In genomic region chr17:681738-682137, GRCh38 we compare ENCODE assay signal across 1 cellular context.
TF ChIP-seq lines count a peak whose summit lies in the region.

No MANE protein-coding gene starts in this region.

TF ChIP-seq in WTC11, 78 proteins besides CTCF, POLR2A, EP300 and RAD21 (continued from another document):
- TF ChIP-seq, protein P1, sequence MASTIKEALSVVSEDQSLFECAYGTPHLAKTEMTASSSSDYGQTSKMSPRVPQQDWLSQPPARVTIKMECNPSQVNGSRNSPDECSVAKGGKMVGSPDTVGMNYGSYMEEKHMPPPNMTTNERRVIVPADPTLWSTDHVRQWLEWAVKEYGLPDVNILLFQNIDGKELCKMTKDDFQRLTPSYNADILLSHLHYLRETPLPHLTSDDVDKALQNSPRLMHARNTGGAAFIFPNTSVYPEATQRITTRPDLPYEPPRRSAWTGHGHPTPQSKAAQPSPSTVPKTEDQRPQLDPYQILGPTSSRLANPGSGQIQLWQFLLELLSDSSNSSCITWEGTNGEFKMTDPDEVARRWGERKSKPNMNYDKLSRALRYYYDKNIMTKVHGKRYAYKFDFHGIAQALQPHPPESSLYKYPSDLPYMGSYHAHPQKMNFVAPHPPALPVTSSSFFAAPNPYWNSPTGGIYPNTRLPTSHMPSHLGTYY (CRISPR knock-in tag; IDR thresholded peaks at IDR 0.05) = no peak
- TF ChIP-seq ATF2 (CRISPR knock-in tag; IDR thresholded peaks at IDR 0.05; ENCODE audit: borderline replicate concordance, low read depth) = no peak
- TF ChIP-seq, protein P2, sequence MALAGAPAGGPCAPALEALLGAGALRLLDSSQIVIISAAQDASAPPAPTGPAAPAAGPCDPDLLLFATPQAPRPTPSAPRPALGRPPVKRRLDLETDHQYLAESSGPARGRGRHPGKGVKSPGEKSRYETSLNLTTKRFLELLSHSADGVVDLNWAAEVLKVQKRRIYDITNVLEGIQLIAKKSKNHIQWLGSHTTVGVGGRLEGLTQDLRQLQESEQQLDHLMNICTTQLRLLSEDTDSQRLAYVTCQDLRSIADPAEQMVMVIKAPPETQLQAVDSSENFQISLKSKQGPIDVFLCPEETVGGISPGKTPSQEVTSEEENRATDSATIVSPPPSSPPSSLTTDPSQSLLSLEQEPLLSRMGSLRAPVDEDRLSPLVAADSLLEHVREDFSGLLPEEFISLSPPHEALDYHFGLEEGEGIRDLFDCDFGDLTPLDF (CRISPR knock-in tag; IDR thresholded peaks at IDR 0.05) = no peak
- no peak for TF ChIP-seq CREM (CRISPR knock-in tag; IDR thresholded peaks at IDR 0.05)
- no peak for TF ChIP-seq MXD4 (CRISPR knock-in tag; IDR thresholded peaks at IDR 0.05; ENCODE audit: borderline replicate concordance)
- TF ChIP-seq, protein P3, sequence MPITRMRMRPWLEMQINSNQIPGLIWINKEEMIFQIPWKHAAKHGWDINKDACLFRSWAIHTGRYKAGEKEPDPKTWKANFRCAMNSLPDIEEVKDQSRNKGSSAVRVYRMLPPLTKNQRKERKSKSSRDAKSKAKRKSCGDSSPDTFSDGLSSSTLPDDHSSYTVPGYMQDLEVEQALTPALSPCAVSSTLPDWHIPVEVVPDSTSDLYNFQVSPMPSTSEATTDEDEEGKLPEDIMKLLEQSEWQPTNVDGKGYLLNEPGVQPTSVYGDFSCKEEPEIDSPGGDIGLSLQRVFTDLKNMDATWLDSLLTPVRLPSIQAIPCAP (CRISPR knock-in tag; IDR thresholded peaks at IDR 0.05) = no peak
- TF ChIP-seq, protein P4, sequence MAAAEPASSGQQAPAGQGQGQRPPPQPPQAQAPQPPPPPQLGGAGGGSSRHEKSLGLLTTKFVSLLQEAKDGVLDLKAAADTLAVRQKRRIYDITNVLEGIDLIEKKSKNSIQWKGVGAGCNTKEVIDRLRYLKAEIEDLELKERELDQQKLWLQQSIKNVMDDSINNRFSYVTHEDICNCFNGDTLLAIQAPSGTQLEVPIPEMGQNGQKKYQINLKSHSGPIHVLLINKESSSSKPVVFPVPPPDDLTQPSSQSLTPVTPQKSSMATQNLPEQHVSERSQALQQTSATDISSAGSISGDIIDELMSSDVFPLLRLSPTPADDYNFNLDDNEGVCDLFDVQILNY (CRISPR knock-in tag; IDR thresholded peaks at IDR 0.05) = no peak
- no peak for TF ChIP-seq PRDM15 (CRISPR knock-in tag; IDR thresholded peaks at IDR 0.05)
